9 cellular contexts compared by ENCODE assay signal in genomic region chr11:45806072-45806933, GRCh38. TPM values are rescaled to one million over a fixed set of nuclear protein-coding genes. Genes with fewer than 3 reads are reported as not detected.
DNase-seq lines count a peak whose midpoint lies in the region; ATAC-seq, FAIRE-seq and TF ChIP-seq lines count a peak whose summit lies in the region.
"Had no signal": no experiment of that assay in that cellular context is flagged by ENCODE, and none has a peak within 500 bp of the region (broad histone marks: within the 10 kb centered on the region; RNA-seq: fewer than 3 reads in every experiment).

No MANE protein-coding gene starts in this region.

- H3K27ac ChIP-seq in A549 (peak overlapping the region in 1 of 2 experiments; percentile 89; a peak in 4 of 6 replicates), HUES64 (ENCODE audit: low read depth, low read length) (no peak overlapping the region), breast epithelium (peak overlapping the region; percentile 94 to 96), mesodermal cell (ENCODE audit: low read depth, low read length, severe bottlenecking) (no peak overlapping the region)

- H3K9ac ChIP-seq in HUES64 (ENCODE audit: low read depth, low read length), result 0 out of 2 replicates have a peak overlapping the region, but pooled peaks have one; percentile 80

- DNase-seq in A549 (ENCODE audit: low read depth in 1 of 2, low spot score in 1 of 2) (no peak), breast epithelium (ENCODE audit: low spot score in 2 of 2) (no peak), NCI-H526 treated with DMSO at 0.1 percent for 48 hours (lab: John Stamatoyannopoulos, UW) (no peak), DMS114 treated with DMSO at 0.1 percent for 48 hours (lab: John Stamatoyannopoulos, UW; ENCODE audit: unreplicated experiment) (no peak), NCI-H69 (lab: John Stamatoyannopoulos, UW) (no peak), SHP77 treated with DMSO at 0.1 percent for 48 hours (lab: John Stamatoyannopoulos, UW) (no peak)

- no peak for FAIRE-seq in A549 (lab: Jason Lieb, UNC)

- TF ChIP-seq RAD21 in A549 (conservative IDR thresholded peaks at IDR 0.05 in 1 of 2, IDR thresholded peaks at IDR 0.05 in 1 of 2), result no peak

- no peak for TF ChIP-seq EP300 in A549 (IDR thresholded peaks at IDR 0.05)

- TF ChIP-seq CTCF in A549 (IDR thresholded peaks at IDR 0.05) (no peak), breast epithelium (IDR thresholded peaks at IDR 0.05) (no peak)

- H3K36me3 ChIP-seq in HUES64 (ENCODE audit: insufficient read depth, low read length), result peaks cover under 1% of the 10 kb centered on the region; the same call in 1 of the 2 replicates
- H3K36me3 ChIP-seq in breast epithelium, result peaks cover 8% of the 10 kb centered on the region
- peaks cover 27% of the 10 kb centered on the region for H3K36me3 ChIP-seq in mesodermal cell (ENCODE audit: control insufficient read depth, insufficient read depth, low read length)

- intact Hi-C loops in breast epithelium (cut with DNase I; ENCODE audit: low total_unique reads), result no loop called here

- H3K4me3 ChIP-seq in A549, result peak overlapping the region; percentile 68; the same call in 2 of the 3 replicates
- peak overlapping the region; percentile 83 for H3K4me3 ChIP-seq in HUES64 (ENCODE audit: low read length)
- peak overlapping the region; percentile 78 to 94 (median 87) for H3K4me3 ChIP-seq in breast epithelium
- peak overlapping the region; percentile 74 for H3K4me3 ChIP-seq in mesodermal cell (ENCODE audit: extremely low read depth, insufficient read depth, low read length, poor library complexity, severe bottlenecking)

- peaks cover 26% of the 10 kb centered on the region for H3K27me3 ChIP-seq in HUES64 (ENCODE audit: insufficient read depth, low read length)
- H3K27me3 ChIP-seq in breast epithelium, result no peaks in the 10 kb centered on the region

- ATAC-seq in A549, result no peak

- POLR2A ChIA-PET in A549 (lab: Yijun Ruan, JAX), result no interaction called here

- no peak for TF ChIP-seq POLR2A in A549 (IDR thresholded peaks at IDR 0.05; ENCODE audit: low read length)
- no peak for TF ChIP-seq POLR2A in breast epithelium (IDR thresholded peaks at IDR 0.05)

- H3K4me2 ChIP-seq in A549, result peak overlapping the region; percentile 93

- 90% methylated on average over 20 of the region's 20 CpGs for WGBS in A549 (ENCODE audit: missing lambda C conversion rate)
- 90% methylated on average over 19 of the region's 20 CpGs for WGBS in HUES64
- 88 to 90% methylated on average over 15 of the region's 20 CpGs for WGBS in mesodermal cell (ENCODE audit: insufficient coverage in 2 of 2), 2 experiments

- H3K9me3 ChIP-seq in A549 (no peaks in the 10 kb centered on the region), HUES64 (ENCODE audit: insufficient read depth, low read depth, low read length) (no peaks in the 10 kb centered on the region), breast epithelium (no peaks in the 10 kb centered on the region), mesodermal cell (ENCODE audit: control insufficient read depth, low read length) (no peaks in the 10 kb centered on the region)
- H3K9me3 ChIP-seq: neutrophil had no signal

- CTCF ChIA-PET in A549 (lab: Yijun Ruan, JAX), result interaction anchor here (0.9 to 3.1 kb wide), 2 partner anchors 34 to 38 kb away, joined by 3 to 13 read pairs; no protein-coding TSS in a partner anchor

- H3K4me1 ChIP-seq in A549, result peaks cover 23% of the 10 kb centered on the region
- H3K4me1 ChIP-seq in HUES64 (ENCODE audit: insufficient read depth, low read length), result peaks cover 6% of the 10 kb centered on the region; the same call in 1 of the 2 replicates
- H3K4me1 ChIP-seq in breast epithelium, result peaks cover 14 to 26% of the 10 kb centered on the region in 2 donors
- H3K4me1 ChIP-seq in mesodermal cell (ENCODE audit: control insufficient read depth, insufficient read depth, low read length, poor library complexity, severe bottlenecking), result peaks cover 8% of the 10 kb centered on the region

TF ChIP-seq in A549, 52 proteins besides CTCF, POLR2A, EP300 and RAD21:
- TF ChIP-seq MAFK (IDR thresholded peaks at IDR 0.05; ENCODE audit: partially characterized antibody) (no peak), FOSB (CRISPR knock-in tag; IDR thresholded peaks at IDR 0.05) (no peak), ZFP36 (IDR thresholded peaks at IDR 0.05; ENCODE audit: borderline replicate concordance, partially characterized antibody) (no peak), USF2 (IDR thresholded peaks at IDR 0.05) (no peak), CEBPB (IDR thresholded peaks at IDR 0.05) (no peak), ELK1 (IDR thresholded peaks at IDR 0.05; ENCODE audit: low read depth, low read length) (no peak), HES2 (IDR thresholded peaks at IDR 0.05) (no peak), SREBF2 (IDR thresholded peaks at IDR 0.05) (no peak), RNF2 (IDR thresholded peaks at IDR 0.05; ENCODE audit: borderline replicate concordance, low read depth) (no peak)

RNA-seq across cellular contexts. Expression of gene SLC35C1, which starts 1.4 kb away (rescaled TPM):
- polyA plus RNA-seq in A549 (2011; rRNA removed) (3.3 and 7.8 TPM in 2 replicates), A549 (2017; fragmentation: RNase III; extraction: RNeasy Plus Mini Kit Qiagen cat#74134 plus additional on column Dnase treatment) (13.0 to 14.5 TPM (median 14.0 TPM) in 3 replicates)
- 7.7 and 14.0 TPM in 2 replicates for polyA plus RNA-seq in A549 (2012; cell fraction: cytosol; rRNA removed)
- 14.0 and 16.6 TPM in 2 replicates for polyA plus RNA-seq in A549 (2012; cell fraction: nucleus; rRNA removed)
- polyA minus RNA-seq in A549 (2011; rRNA and poly(A)+ RNA removed), result 9.4 and 13.7 TPM in 2 replicates
- 6.8 TPM for polyA plus RNA-seq in HUES64 (2013, experiment 1 of 2)
- 9.4 TPM for polyA plus RNA-seq in HUES64 (2013, experiment 2 of 2)
- total RNA-seq in breast epithelium, result 10 to 100 TPM; 18.1 to 49.1 (median 28.2) TPM
- 10.4 TPM for polyA plus RNA-seq in mesodermal cell (2013, experiment 1 of 2)
- polyA plus RNA-seq in mesodermal cell (2013, experiment 2 of 2), result 10.9 TPM

RNA-seq across cellular contexts. Expression of gene CRY2, which starts 41.0 kb away (rescaled TPM):
- polyA plus RNA-seq in A549 (2011; rRNA removed) (4.1 and 4.9 TPM in 2 replicates), A549 (2017; fragmentation: RNase III; extraction: RNeasy Plus Mini Kit Qiagen cat#74134 plus additional on column Dnase treatment) (2.9 to 4.0 TPM (median 3.2 TPM) in 3 replicates)
- polyA plus RNA-seq in A549 (2012; cell fraction: cytosol; rRNA removed), result 2.3 and 3.2 TPM in 2 replicates
- 10.4 and 10.6 TPM in 2 replicates for polyA plus RNA-seq in A549 (2012; cell fraction: nucleus; rRNA removed)
- 12.8 and 13.8 TPM in 2 replicates for polyA minus RNA-seq in A549 (2011; rRNA and poly(A)+ RNA removed)
- 6.1 TPM for polyA plus RNA-seq in HUES64 (2013, experiment 1 of 2)
- polyA plus RNA-seq in HUES64 (2013, experiment 2 of 2), result 7.0 TPM
- 10 to 100 TPM; 44.2 to 54.1 (median 44.3) TPM for total RNA-seq in breast epithelium
- 11.6 TPM for polyA plus RNA-seq in mesodermal cell (2013, experiment 1 of 2)
- 10.0 TPM for polyA plus RNA-seq in mesodermal cell (2013, experiment 2 of 2)

Comparison
In these comparisons a context has a peak if more than half of its experiments do, and no peak if none do; other contexts are left out.
1. H3K27ac ChIP-seq: peak in breast epithelium (2 of 2); none in HUES64 (single experiment) and mesodermal cell (single experiment).
2. Peak in every context shown above with its lines, with median percentiles within 50 percentile points of each other: H3K4me3 ChIP-seq.